ENCODE assay signal across 11 cellular contexts in genomic region chr19:928471-929259, GRCh38. TPM values are rescaled to one million over a fixed set of nuclear protein-coding genes. Genes with fewer than 3 reads are reported as not detected.
A peak's percentile ranks its signal among the peaks of the same experiment; 100 is the strongest.
DNase-seq lines count a peak whose midpoint lies in the region; ATAC-seq and TF ChIP-seq lines count a peak whose summit lies in the region.
"Had no signal": no experiment of that assay in that cellular context is flagged by ENCODE, and none has a peak within 500 bp of the region (broad histone marks: within the 10 kb centered on the region; RNA-seq: fewer than 3 reads in every experiment).

No MANE protein-coding gene starts in this region.

- H3K9me3 Mint-ChIP-seq in brain (peaks cover 0 to 2% (median 0%) of the 10 kb centered on the region in 5 experiments), memory B cell (no peaks in the 10 kb centered on the region)

- H3K27ac Mint-ChIP-seq in brain (no peak overlapping the region), memory B cell (peak overlapping the region; percentile 41)

- TF ChIP-seq CTCF in HFF-Myc (IDR thresholded peaks at IDR 0.05; ENCODE audit: low read depth, low read length, missing control alignments) (no peak), brain (conservative IDR thresholded peaks at IDR 0.05) (no peak)

- DNase-seq in AG08395 (ENCODE audit: low spot score) (peak; percentile 54), HFF-Myc (ENCODE audit: extremely low read depth, low read depth) (no peak), memory B cell (ENCODE audit: low spot score in 2 of 2) (no peak)
- DNase-seq: activated T-cell treated with anti-CD3 and anti-CD28 coated beads, Interleukin-2, amount 50 U/mL, for 48 hours; NCI-H187 treated with DMSO at 0.1 percent for 48 hours; PC-9 had no signal

- peak overlapping the region in 3 of 5 experiments; percentile 35 to 57 (median 55) for H3K4me3 Mint-ChIP-seq in brain
- H3K4me3 Mint-ChIP-seq in memory B cell, result peak overlapping the region; percentile 11

- H3K4me1 Mint-ChIP-seq in brain (peaks cover 6% of the 10 kb centered on the region), memory B cell (peaks cover 11% of the 10 kb centered on the region)

- H3K4me3 ChIP-seq in HFF-Myc (replicated peaks; ENCODE audit: low read depth, low read length), result peak overlapping the region; percentile 84; the same call in 1 of the 2 replicates
- H3K4me3 ChIP-seq: PC-9 had no signal

- H3K27me3 Mint-ChIP-seq in brain (no peaks in the 10 kb centered on the region), memory B cell (no peaks in the 10 kb centered on the region)

- H3K36me3 Mint-ChIP-seq in brain, result peaks cover 30% of the 10 kb centered on the region
- H3K36me3 Mint-ChIP-seq in memory B cell, result no peaks in the 10 kb centered on the region

- ATAC-seq in memory B cell (ENCODE audit: low read depth), result no peak
- no peak for ATAC-seq in GM21390 (IDR thresholded peaks at IDR 0.05; ENCODE audit: unreplicated experiment)
- ATAC-seq in GM19395 (IDR thresholded peaks at IDR 0.05; ENCODE audit: unreplicated experiment), result no peak
- ATAC-seq in GM21737 (IDR thresholded peaks at IDR 0.05; ENCODE audit: unreplicated experiment), result no peak
- no peak for ATAC-seq in HG02642 (IDR thresholded peaks at IDR 0.05; ENCODE audit: poor library complexity, unreplicated experiment)

RNA-seq across cellular contexts. Expression of gene ARID3A, which starts 2.8 kb away (rescaled TPM):
- 3.0 TPM for polyA plus RNA-seq in brain (ENCODE audit: insufficient read depth, low read depth, low replicate concordance)

RNA-seq across cellular contexts. Expression of gene KISS1R, which starts 11.5 kb away (rescaled TPM):
- polyA plus RNA-seq in brain (ENCODE audit: insufficient read depth, low read depth, low replicate concordance), result 0.73 TPM

RNA-seq across cellular contexts. Expression of gene R3HDM4, which starts 15.6 kb away (rescaled TPM):
- 96.1 TPM for polyA plus RNA-seq in brain (ENCODE audit: insufficient read depth, low read depth, low replicate concordance)

RNA-seq across cellular contexts. Expression of gene RNU6-9, which starts 35.4 kb away (rescaled TPM):
- not detected for polyA plus RNA-seq in brain (ENCODE audit: insufficient read depth, low read depth, low replicate concordance)

RNA-seq across cellular contexts. Expression of gene MED16, which starts 35.7 kb away (rescaled TPM):
- 95.1 TPM for polyA plus RNA-seq in brain (ENCODE audit: insufficient read depth, low read depth, low replicate concordance)
